In genomic region chr10:50193090-50193489, GRCh38 we compare ENCODE assay signal across 1 cellular context. TPM values are rescaled to one million over a fixed set of nuclear protein-coding genes. Genes with fewer than 3 reads are reported as not detected.
DNase-seq lines count a peak whose midpoint lies in the region; ATAC-seq and TF ChIP-seq lines count a peak whose summit lies in the region.
"Not testable (repeated sequence)": the region's sequence is repeated elsewhere in the genome, so short reads cannot be mapped to it uniquely, and the experiment has no call there.

No MANE protein-coding gene starts in this region.

- H4K20me1 ChIP-seq in PC-3 (ENCODE audit: low read length), result not testable (repeated sequence)

- not testable (repeated sequence) for TF ChIP-seq CTCF in PC-3 (conservative IDR thresholded peaks at IDR 0.05; ENCODE audit: low read depth, low read length)

- not testable (repeated sequence) for H3K9me2 ChIP-seq in PC-3 (replicated peaks; ENCODE audit: low read length)

- H3K4me2 ChIP-seq in PC-3 (ENCODE audit: low read length), result not testable (repeated sequence)

- peak; percentile 2 for DNase-seq in PC-3

- ATAC-seq in PC-3, result peak; percentile 98

- H3K4me3 ChIP-seq in PC-3 (ENCODE audit: low read length), result not testable (repeated sequence)

- BruUV-seq in PC-3 (replicated peaks; lab: Mats Ljungman, UMichigan), result not testable (repeated sequence)

- not testable (repeated sequence) for H3K27ac ChIP-seq in PC-3 (ENCODE audit: low read length)

- H3K79me2 ChIP-seq in PC-3 (ENCODE audit: low read length), result not testable (repeated sequence)

- not testable (repeated sequence) for H3K27me3 ChIP-seq in PC-3 (ENCODE audit: low read length)

- CTCF ChIA-PET in PC-3 (lab: Charles Lee), result not testable (repeated sequence)

- H2AFZ ChIP-seq in PC-3 (ENCODE audit: low read length), result not testable (repeated sequence)

- H3F3A ChIP-seq in PC-3 (ENCODE audit: low read length, unreplicated experiment), result not testable (repeated sequence)

- not testable (repeated sequence) for H3K9me3 ChIP-seq in PC-3 (ENCODE audit: low read length)

- POLR2A ChIA-PET in PC-3 (lab: Charles Lee; ENCODE audit: unreplicated experiment), result not testable (repeated sequence)

- H3K9ac ChIP-seq in PC-3 (ENCODE audit: low read length), result not testable (repeated sequence)

- H3K4me1 ChIP-seq in PC-3 (ENCODE audit: insufficient read depth, low read length), result not testable (repeated sequence)

- not testable (repeated sequence) for H3K36me3 ChIP-seq in PC-3 (ENCODE audit: low read depth, low read length)

- intact Hi-C loops in PC-3 (cut with micrococcal nuclease), result not testable (repeated sequence)

RNA-seq across cellular contexts. Expression of gene ASAH2, which starts 58.2 kb away (rescaled TPM):
- 0.75 and 14.0 TPM in 2 replicates for total RNA-seq in PC-3 (2014; rRNA removed)
